8 cellular contexts compared by ENCODE assay signal in genomic region chr1:63774617-63775417, GRCh38. TPM values are rescaled to one million over a fixed set of nuclear protein-coding genes. Genes with fewer than 3 reads are reported as not detected.
DNase-seq lines count a peak whose midpoint lies in the region; ATAC-seq, FAIRE-seq and TF ChIP-seq lines count a peak whose summit lies in the region.

No MANE protein-coding gene starts in this region.

- TF ChIP-seq CTCF in Panc1 (IDR thresholded peaks at IDR 0.05) (no peak), HepG2 (CRISPR knock-in tag; IDR thresholded peaks at IDR 0.05) (no peak)

- FAIRE-seq in HepG2 (lab: Jason Lieb, UNC), result no peak

- no peaks in the 10 kb centered on the region for H3K36me3 ChIP-seq in Panc1 (ENCODE audit: control insufficient read depth, insufficient read depth, low read length)
- H3K36me3 ChIP-seq in HepG2 (replicated peaks in 1 of 2; ENCODE audit: control insufficient read depth in 1 of 2, insufficient read depth in 2 of 2, low read length in 2 of 2), result no peaks in the 10 kb centered on the region
- no peaks in the 10 kb centered on the region for H3K36me3 ChIP-seq in subcutaneous abdominal adipose tissue (ENCODE audit: control insufficient read depth in 5 of 5, insufficient read depth in 5 of 5, low read length in 5 of 5)

- H3K9ac ChIP-seq in HepG2 (ENCODE audit: insufficient read depth, low read depth, low read length) (peak overlapping the region; percentile 36; the same call in 1 of the 2 replicates), subcutaneous abdominal adipose tissue (ENCODE audit: low read length in 5 of 5) (peak overlapping the region; percentile 14 to 75 (median 40))

- no peak for TF ChIP-seq POLR2A in HepG2 (IDR thresholded peaks at IDR 0.05; ENCODE audit: insufficient read depth in 1 of 2, low read depth in 2 of 2, low read length in 2 of 2)

- peaks cover 58% of the 10 kb centered on the region for H3K4me1 ChIP-seq in Panc1 (ENCODE audit: control insufficient read depth, insufficient read depth, low read length)
- peaks cover 40% of the 10 kb centered on the region for H3K4me1 ChIP-seq in HepG2 (ENCODE audit: insufficient read depth, low read length)
- peaks cover 0 to 30% (median 25%) of the 10 kb centered on the region in 5 donors for H3K4me1 ChIP-seq in subcutaneous abdominal adipose tissue (ENCODE audit: control insufficient read depth in 5 of 5, insufficient read depth in 5 of 5, low read length in 5 of 5)

- H3K27ac Mint-ChIP-seq in dendritic cell treated with granulocyte-macrophage colony-stimulating factor and Interleukin-4, amounts not matched to agents 40 ng/mL and 50 ng/mL, for 4 days, result no peak overlapping the region

- in situ Hi-C loops in Panc1 (cut with HindIII; ENCODE audit: low pct_unique_long_range_greater_than_20kb, low sequenced_read_pairs), result no loop called here
- in situ Hi-C loops in HepG2 (cut with HindIII; ENCODE audit: extremely low pct_ligation_motif_present, low pct_unique_long_range_greater_than_20kb), result no loop called here

- POLR2A ChIA-PET in Panc1 (lab: Charles Lee), result interaction anchor here (0.7 kb wide), 1 partner anchor 21 kb away, joined by 3 read pairs; no protein-coding TSS in a partner anchor
- POLR2A ChIA-PET in HepG2 (lab: Yijun Ruan, JAX), result no interaction called here

- H4K20me1 ChIP-seq in HepG2 (ENCODE audit: insufficient read depth, low read length), result no peaks in the 10 kb centered on the region

- ATAC-seq in GM18511 (IDR thresholded peaks at IDR 0.05; ENCODE audit: unreplicated experiment) (peak; percentile 14), Panc1 (peak; percentile 44), HepG2 (peak; percentile 28), HG03025 (IDR thresholded peaks at IDR 0.05; ENCODE audit: low FRiP score, unreplicated experiment) (no peak)

- no peaks in the 10 kb centered on the region for H3K9me3 Mint-ChIP-seq in dendritic cell treated with granulocyte-macrophage colony-stimulating factor and Interleukin-4, amounts not matched to agents 40 ng/mL and 50 ng/mL, for 4 days

- no peak overlapping the region for H2AFZ ChIP-seq in HepG2 (ENCODE audit: low read length)

- peak overlapping the region; percentile 78 for H3K27ac ChIP-seq in Panc1 (ENCODE audit: low read length)
- H3K27ac ChIP-seq in HepG2 (ENCODE audit: extremely low read length, insufficient read depth, low read length), result no peak overlapping the region
- no peak overlapping the region for H3K27ac ChIP-seq in subcutaneous abdominal adipose tissue (ENCODE audit: low read depth, low read length)

- TF ChIP-seq EP300 in HepG2 (IDR thresholded peaks at IDR 0.05; ENCODE audit: low read depth in 2 of 2, low read length in 2 of 2) (no peak), HepG2 (CRISPR knock-in tag; IDR thresholded peaks at IDR 0.05; ENCODE audit: borderline replicate concordance) (no peak)

- H3K4me1 Mint-ChIP-seq in dendritic cell treated with granulocyte-macrophage colony-stimulating factor and Interleukin-4, amounts not matched to agents 40 ng/mL and 50 ng/mL, for 4 days (ENCODE audit: low read depth), result peaks cover 12% of the 10 kb centered on the region

- H3K4me3 Mint-ChIP-seq in dendritic cell treated with granulocyte-macrophage colony-stimulating factor and Interleukin-4, amounts not matched to agents 40 ng/mL and 50 ng/mL, for 4 days, result peak overlapping the region; percentile 11

- H3K27me3 ChIP-seq in Panc1 (ENCODE audit: control insufficient read depth, insufficient read depth, low read length) (no peaks in the 10 kb centered on the region), HepG2 (ENCODE audit: control insufficient read depth in 1 of 2, insufficient read depth in 2 of 2, low read length in 2 of 2) (peaks cover 0 to 22% of the 10 kb centered on the region in 2 experiments; a peak in 1 of 5 replicates), subcutaneous abdominal adipose tissue (ENCODE audit: control insufficient read depth in 5 of 5, insufficient read depth in 4 of 5, low read length in 5 of 5) (peaks cover 0 to 4% (median 0%) of the 10 kb centered on the region in 5 donors)

- H3K36me3 Mint-ChIP-seq in dendritic cell treated with granulocyte-macrophage colony-stimulating factor and Interleukin-4, amounts not matched to agents 40 ng/mL and 50 ng/mL, for 4 days (ENCODE audit: low read depth), result no peaks in the 10 kb centered on the region

- intact Hi-C loops in Panc1 (cut with micrococcal nuclease; ENCODE audit: unreplicated experiment), result loop anchor here (5.0 to 10.0 kb wide), 5 partner anchors 83 to 470 kb away; no protein-coding TSS in a partner anchor
- intact Hi-C loops in dendritic cell treated with granulocyte-macrophage colony-stimulating factor and Interleukin-4, amounts not matched to agents 40 ng/mL and 50 ng/mL, for 4 days (cut with micrococcal nuclease), result no loop called here
- intact Hi-C loops in HepG2 (cut with micrococcal nuclease; ENCODE audit: unreplicated experiment), result loop anchor here (10.0 kb wide), 1 partner anchor 470 kb away; no protein-coding TSS in a partner anchor

- no peaks in the 10 kb centered on the region for H3K9me3 ChIP-seq in Panc1 (ENCODE audit: control insufficient read depth, insufficient read depth, low read depth, low read length)
- no peaks in the 10 kb centered on the region for H3K9me3 ChIP-seq in HepG2 (ENCODE audit: low read length)
- H3K9me3 ChIP-seq in subcutaneous abdominal adipose tissue (ENCODE audit: control insufficient read depth in 5 of 5, low read length in 5 of 5), result no peaks in the 10 kb centered on the region

- BruUV-seq in Panc1 (replicated peaks; lab: Mats Ljungman, UMichigan), result no TSS peak
- BruUV-seq in HepG2 (replicated peaks; lab: Mats Ljungman, UMichigan), result no TSS peak

- H3K79me2 ChIP-seq in HepG2 (ENCODE audit: insufficient read depth, low read length), result no peaks in the 10 kb centered on the region

- TF ChIP-seq RAD21 in HepG2 (CRISPR knock-in tag; IDR thresholded peaks at IDR 0.05), result no peak

- 4% methylated on average over 9 of the region's 72 CpGs for WGBS in HepG2 (ENCODE audit: low lambda C conversion rate)

- H3K4me2 ChIP-seq in HepG2 (ENCODE audit: low read depth, low read length), result peak overlapping the region; percentile 76

- peak overlapping the region; percentile 68 to 88 for H3K4me3 ChIP-seq in Panc1 (ENCODE audit: low read depth in 2 of 2, low read length in 2 of 2)
- peak overlapping the region; percentile 58 to 80 (median 70) for H3K4me3 ChIP-seq in HepG2 (replicated peaks in 1 of 3; ENCODE audit: insufficient read depth in 1 of 3, low read depth in 2 of 3, low read length in 3 of 3)
- H3K4me3 ChIP-seq in subcutaneous abdominal adipose tissue (ENCODE audit: low read depth in 1 of 5, low read length in 5 of 5), result peak overlapping the region; percentile 67 to 88 (median 82)

- DNase-seq in AG08396 (ENCODE audit: low spot score), result peak; percentile 56
- DNase-seq in Panc1 (ENCODE audit: low read depth, low spot score), result no peak
- DNase-seq in HepG2 (ENCODE audit: low spot score), result no peak
- DNase-seq in DMS153 (lab: John Stamatoyannopoulos, UW), result no peak

- CTCF ChIA-PET in Panc1 (lab: Charles Lee) (interaction anchor here (0.6 to 2.1 kb wide), 2 partner anchors 83 to 364 kb away, joined by 3 to 16 read pairs; no protein-coding TSS in a partner anchor), HepG2 (lab: Yijun Ruan, JAX; ENCODE audit: low intra/inter-chr PET ratio, low total read pairs) (no interaction called here)

- H3K27me3 Mint-ChIP-seq in dendritic cell treated with granulocyte-macrophage colony-stimulating factor and Interleukin-4, amounts not matched to agents 40 ng/mL and 50 ng/mL, for 4 days, result peaks cover 72% of the 10 kb centered on the region

TF ChIP-seq in HepG2, 621 proteins besides CTCF, POLR2A, EP300 and RAD21 (continues in another document):
- TF ChIP-seq ZNF672 (CRISPR knock-in tag; IDR thresholded peaks at IDR 0.05) (no peak), PCBP1 (IDR thresholded peaks at IDR 0.05; ENCODE audit: borderline replicate concordance, low read depth, low read length) (no peak), ZBTB33 (CRISPR knock-in tag; IDR thresholded peaks at IDR 0.05) (no peak)

RNA-seq across cellular contexts. Expression of gene ROR1, which starts 1.0 kb away (rescaled TPM):
- 19.3 TPM for total RNA-seq in Panc1 (2021; ENCODE audit: unreplicated experiment)
- 7.8 TPM for polyA plus RNA-seq in Panc1 (2012; ENCODE audit: insufficient read length)
- 1.6 and 2.3 TPM in 2 replicates for total RNA-seq in HepG2 (2016; rRNA removed; fragmentation: Illumina TruSeq; extraction: Trizol)
- total RNA-seq in HepG2 (2016; cell fraction: cytosol; rRNA removed; fragmentation: Illumina TruSeq; extraction: Trizol; ENCODE audit: low read depth), result 1.6 and 3.0 TPM in 2 replicates
- total RNA-seq in HepG2 (2016; cell fraction: insoluble cytoplasmic fraction; rRNA removed; fragmentation: Illumina TruSeq; extraction: Trizol), result 1.5 and 2.0 TPM in 2 replicates
- 0.79 and 1.0 TPM in 2 replicates for total RNA-seq in HepG2 (2016; cell fraction: membrane; rRNA removed; fragmentation: Illumina TruSeq; extraction: Trizol)
- total RNA-seq in HepG2 (2016; cell fraction: nucleus; rRNA removed; fragmentation: Illumina TruSeq; extraction: Trizol), result 2.9 and 3.2 TPM in 2 replicates
- polyA plus RNA-seq in HepG2 (2011; rRNA removed), result 0.58 and 0.67 TPM in 2 replicates
- 0.55 and 0.59 TPM in 2 replicates for polyA plus RNA-seq in HepG2 (2011; cell fraction: cytosol; rRNA removed)
- 0.19 and 0.37 TPM in 2 replicates for polyA plus RNA-seq in HepG2 (2011; cell fraction: nucleus; rRNA removed)
- polyA plus RNA-seq in HepG2 (2012), result 0.31 and 0.60 TPM in 2 replicates
- polyA plus RNA-seq in HepG2 (2016; cell fraction: cytosol; fragmentation: Illumina TruSeq; extraction: Trizol; ENCODE audit: low read depth), result 0.08 and 0.14 TPM in 2 replicates
- 1.5 TPM in 2 replicates for polyA plus RNA-seq in HepG2 (2016; cell fraction: insoluble cytoplasmic fraction; fragmentation: Illumina TruSeq; extraction: Trizol; ENCODE audit: low read depth)
- 0.15 and 0.19 TPM in 2 replicates for polyA plus RNA-seq in HepG2 (2016; cell fraction: membrane; fragmentation: Illumina TruSeq; extraction: Trizol; ENCODE audit: low read depth)
- polyA plus RNA-seq in HepG2 (2016; cell fraction: nucleus; fragmentation: Illumina TruSeq; extraction: Trizol; ENCODE audit: insufficient read depth, low read depth), result 1.7 and 2.2 TPM in 2 replicates
- polyA minus RNA-seq in HepG2 (2011; rRNA and poly(A)+ RNA removed; ENCODE audit: low replicate concordance), result 2.0 and 4.4 TPM in 2 replicates
- polyA minus RNA-seq in HepG2 (2011; cell fraction: cytosol; rRNA and poly(A)+ RNA removed), result 0.99 and 1.6 TPM in 2 replicates
- 1.9 and 2.3 TPM in 2 replicates for polyA minus RNA-seq in HepG2 (2011; cell fraction: nucleus; rRNA and poly(A)+ RNA removed)
